Comparison of ENCODE assay signal across 9 cellular contexts in genomic region chr19:49514151-49514550, GRCh38. TPM values are rescaled to one million over a fixed set of nuclear protein-coding genes. Genes with fewer than 3 reads are reported as not detected.
DNase-seq lines count a peak whose midpoint lies in the region; ATAC-seq and FAIRE-seq lines count a peak whose summit lies in the region.
"Had no signal": no experiment of that assay in that cellular context is flagged by ENCODE, and none has a peak within 500 bp of the region (broad histone marks: within the 10 kb centered on the region; RNA-seq: fewer than 3 reads in every experiment).

No MANE protein-coding gene starts in this region.

- H3K36me3 ChIP-seq in ES-I3 (ENCODE audit: insufficient read depth, low read length) (no peaks in the 10 kb centered on the region), muscle layer of duodenum (ENCODE audit: control insufficient read depth in 1 of 2, insufficient read depth in 2 of 2, low read length in 2 of 2) (peaks cover 0 to 5% of the 10 kb centered on the region in 2 donors)

- no peaks in the 10 kb centered on the region for H3K27me3 ChIP-seq in muscle layer of duodenum (ENCODE audit: low read depth, low read length)

- CTCF ChIA-PET in activated CD4-positive, alpha-beta memory T cell treated with anti-CD3 and anti-CD28 coated beads, Interleukin-2, amount 10 ng/mL, durations not matched to agents 7 days and 5 days (lab: Charles Lee), result interaction anchor here (2.2 to 3.1 kb wide), 2 partner anchors 33 to 56 kb away, joined by 14 to 17 read pairs; no protein-coding TSS in a partner anchor

- H3K9me3 ChIP-seq in ES-I3 (ENCODE audit: control insufficient read depth, insufficient read depth, low read length) (no peaks in the 10 kb centered on the region), muscle layer of duodenum (ENCODE audit: control insufficient read depth in 1 of 2, low read length in 2 of 2) (no peaks in the 10 kb centered on the region)

- H3K4me3 Mint-ChIP-seq in activated CD4-positive, alpha-beta memory T cell treated with anti-CD3 and anti-CD28 coated beads, Interleukin-2, amount 10 ng/mL, durations not matched to agents 7 days and 5 days, result peak overlapping the region; percentile 69

- DNase-seq in activated CD4-positive, alpha-beta memory T cell treated with anti-CD3 and anti-CD28 coated beads, Interleukin-2, amount 10 ng/mL, durations not matched to agents 7 days and 5 days, result no peak
- DNase-seq in cortex of kidney (lab: John Stamatoyannopoulos, UW) (no peak), RCC 7860 (ENCODE audit: low spot score) (no peak)
- DNase-seq: activated CD8-positive, alpha-beta memory T cell treated with anti-CD3 and anti-CD28 coated beads, Interleukin-2, amount 50 U/mL, for 48 hours; hippocampal formation; NCI-H226 had no signal

- H3K4me1 ChIP-seq in ES-I3 (ENCODE audit: insufficient read depth, low read length) (peaks cover 5% of the 10 kb centered on the region; the same call in 1 of the 2 replicates), muscle layer of duodenum (ENCODE audit: control insufficient read depth in 1 of 2, insufficient read depth in 2 of 2, low read length in 2 of 2) (peaks cover 0 to 27% of the 10 kb centered on the region in 2 donors)

- POLR2A ChIA-PET in activated CD4-positive, alpha-beta memory T cell treated with anti-CD3 and anti-CD28 coated beads, Interleukin-2, amount 10 ng/mL, durations not matched to agents 7 days and 5 days (lab: Charles Lee), result interaction anchor here (0.8 to 1.7 kb wide), 2 partner anchors 11 to 55 kb away, joined by 3 to 5 read pairs; no protein-coding TSS in a partner anchor

- H3K27ac Mint-ChIP-seq in activated CD4-positive, alpha-beta memory T cell treated with anti-CD3 and anti-CD28 coated beads, Interleukin-2, amount 10 ng/mL, durations not matched to agents 7 days and 5 days, result no peak overlapping the region

- peak overlapping the region; percentile 48 to 90 for H3K4me3 ChIP-seq in muscle layer of duodenum (ENCODE audit: low read depth in 1 of 2, low read length in 2 of 2)

- no peak overlapping the region for H3K27ac ChIP-seq in muscle layer of duodenum (ENCODE audit: low read length)

- no peaks in the 10 kb centered on the region for H3K36me3 Mint-ChIP-seq in activated CD4-positive, alpha-beta memory T cell treated with anti-CD3 and anti-CD28 coated beads, Interleukin-2, amount 10 ng/mL, durations not matched to agents 7 days and 5 days (ENCODE audit: low read depth)

- FAIRE-seq in RCC 7860 (lab: Jason Lieb, UNC), result no peak

- H3K4me1 Mint-ChIP-seq in activated CD4-positive, alpha-beta memory T cell treated with anti-CD3 and anti-CD28 coated beads, Interleukin-2, amount 10 ng/mL, durations not matched to agents 7 days and 5 days, result peaks cover 25% of the 10 kb centered on the region

- H3K9ac ChIP-seq in ES-I3 (ENCODE audit: low read depth, low read length), result peak overlapping the region; percentile 81

- no peaks in the 10 kb centered on the region for H3K9me3 Mint-ChIP-seq in activated CD4-positive, alpha-beta memory T cell treated with anti-CD3 and anti-CD28 coated beads, Interleukin-2, amount 10 ng/mL, durations not matched to agents 7 days and 5 days

- no peak for ATAC-seq in HG03520 (IDR thresholded peaks at IDR 0.05; ENCODE audit: unreplicated experiment)

- H3K27me3 Mint-ChIP-seq in activated CD4-positive, alpha-beta memory T cell treated with anti-CD3 and anti-CD28 coated beads, Interleukin-2, amount 10 ng/mL, durations not matched to agents 7 days and 5 days, result no peaks in the 10 kb centered on the region

RNA-seq across cellular contexts. Expression of gene FCGRT, which starts 1.7 kb away (rescaled TPM):
- total RNA-seq in activated CD4-positive, alpha-beta memory T cell treated with anti-CD3 and anti-CD28 coated beads, Interleukin-2, amount 10 ng/mL, durations not matched to agents 7 days and 5 days, result 10 to 100 TPM; 10.2 to 11.1 TPM

RNA-seq across cellular contexts. Expression of gene RCN3, which starts 13.7 kb away (rescaled TPM):
- total RNA-seq in activated CD4-positive, alpha-beta memory T cell treated with anti-CD3 and anti-CD28 coated beads, Interleukin-2, amount 10 ng/mL, durations not matched to agents 7 days and 5 days, result 1 to 10 TPM; 1.8 to 2.0 TPM

RNA-seq across cellular contexts. Expression of gene RPS11, which starts 17.9 kb away (rescaled TPM):
- total RNA-seq in activated CD4-positive, alpha-beta memory T cell treated with anti-CD3 and anti-CD28 coated beads, Interleukin-2, amount 10 ng/mL, durations not matched to agents 7 days and 5 days, result 1,000 to 10,000 TPM; 2,194 to 2,385 TPM

RNA-seq across cellular contexts. Expression of gene RPL13A, which starts 26.7 kb away (rescaled TPM):
- total RNA-seq in activated CD4-positive, alpha-beta memory T cell treated with anti-CD3 and anti-CD28 coated beads, Interleukin-2, amount 10 ng/mL, durations not matched to agents 7 days and 5 days, result 1,000 to 10,000 TPM; 2,417 to 2,463 TPM

RNA-seq across cellular contexts. Expression of gene FLT3LG, which starts 40.1 kb away (rescaled TPM):
- 100 to 1,000 TPM; 187 to 197 TPM for total RNA-seq in activated CD4-positive, alpha-beta memory T cell treated with anti-CD3 and anti-CD28 coated beads, Interleukin-2, amount 10 ng/mL, durations not matched to agents 7 days and 5 days
